ENCODE assay signal across 8 cellular contexts in the genomic region with DNA sequence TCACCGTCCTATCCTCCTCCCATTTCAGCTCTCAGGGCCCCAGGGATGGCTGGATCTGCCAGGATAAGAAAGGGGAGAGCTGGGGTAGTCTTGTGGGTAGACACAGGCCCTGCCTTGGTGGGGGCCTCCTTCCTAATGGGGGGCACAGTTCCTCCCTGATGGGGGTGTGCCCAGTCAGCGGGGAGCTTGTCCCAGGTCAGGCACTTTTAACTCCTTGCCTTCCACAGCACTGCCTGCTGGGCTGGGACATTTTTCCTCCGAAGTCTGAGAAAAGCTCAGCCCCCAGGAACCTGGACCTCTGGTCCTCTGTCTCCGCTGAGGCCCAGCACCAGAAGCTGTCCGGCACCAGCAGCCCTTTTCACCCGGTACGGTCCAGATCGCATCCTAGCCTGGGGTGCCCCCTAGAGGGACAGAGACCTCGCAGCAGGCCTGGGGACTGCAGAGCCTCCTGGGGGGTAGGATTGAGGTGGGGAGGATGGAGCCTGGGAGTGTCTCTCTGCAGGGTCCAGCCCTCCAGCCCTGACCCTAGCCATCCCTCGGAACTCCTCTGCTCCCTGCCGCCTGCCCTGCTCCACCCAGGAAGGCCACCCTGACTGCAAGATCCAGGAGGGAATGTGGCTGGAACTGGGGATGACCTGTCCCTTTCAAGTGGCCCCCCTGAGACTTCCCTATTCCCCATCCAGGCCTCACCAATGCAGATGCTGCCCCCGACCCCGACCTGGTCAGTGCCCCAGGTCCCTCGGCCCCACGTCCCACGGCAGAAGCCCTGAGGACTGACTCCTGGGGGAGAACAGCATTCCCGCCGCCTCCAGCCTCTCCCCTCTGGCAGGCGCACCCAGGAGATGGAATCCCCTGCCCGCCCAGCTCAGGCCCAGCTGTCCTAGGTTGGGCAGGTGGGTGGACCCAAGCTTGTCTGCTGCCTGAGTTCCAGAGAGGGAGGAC. TPM values are rescaled to one million over a fixed set of nuclear protein-coding genes. Genes with fewer than 3 reads are reported as not detected.
DNase-seq lines count a peak whose midpoint lies in the region; ATAC-seq and TF ChIP-seq lines count a peak whose summit lies in the region.

No MANE protein-coding gene starts in this region.

- no peaks in the 10 kb centered on the region for H3K9me3 Mint-ChIP-seq in effector memory CD8-positive, alpha-beta T cell

- no peaks in the 10 kb centered on the region for H3K27me3 Mint-ChIP-seq in effector memory CD8-positive, alpha-beta T cell

- H3K9me3 ChIP-seq in BE2C, result no peaks in the 10 kb centered on the region

- H3K4me3 Mint-ChIP-seq in effector memory CD8-positive, alpha-beta T cell, result no peak overlapping the region

- intact Hi-C loops in left cardiac atrium (cut with DNase I), result no loop called here

- H3K4me1 Mint-ChIP-seq in effector memory CD8-positive, alpha-beta T cell (ENCODE audit: low read depth in 2 of 2), result peaks cover 4 to 5% of the 10 kb centered on the region in 2 donors

- DNase-seq in BE2C (peak; percentile 40), HT1080 (ENCODE audit: low read depth) (peak; percentile 21), left cardiac atrium (peak; percentile 52), SIG-M5 (lab: John Stamatoyannopoulos, UW) (no peak)
- peak; percentile 36 for DNase-seq in activated T-cell treated with anti-CD3 and anti-CD28 coated beads, Interleukin-2, amount 50 U/mL, for 1 hour
- peak; percentile 51 to 53 for DNase-seq in stimulated activated CD4-positive, alpha-beta T cell treated with anti-CD3 and anti-CD28 coated beads, Interleukin-2, amount 100 ng/mL, for 48 hours
- DNase-seq in effector memory CD8-positive, alpha-beta T cell, result no peak

- no peak overlapping the region for H3K27ac Mint-ChIP-seq in effector memory CD8-positive, alpha-beta T cell

- no peaks in the 10 kb centered on the region for H3K4me1 ChIP-seq in BE2C

- no peak overlapping the region for H3K4me3 ChIP-seq in BE2C (ENCODE audit: low read depth, low read length)

- peak; percentile 53 for TF ChIP-seq CTCF in BE2C (IDR thresholded peaks at IDR 0.05; ENCODE audit: low read depth, low read length)

- H3K36me3 Mint-ChIP-seq in effector memory CD8-positive, alpha-beta T cell (ENCODE audit: insufficient read depth), result peaks cover 26% of the 10 kb centered on the region

- no peaks in the 10 kb centered on the region for H3K27me3 ChIP-seq in BE2C

- ATAC-seq in left cardiac atrium, result peak; percentile 73 to 80
- no peak for ATAC-seq in effector memory CD8-positive, alpha-beta T cell (replicated peaks)
- ATAC-seq in HG03175 (IDR thresholded peaks at IDR 0.05; ENCODE audit: unreplicated experiment), result no peak

- H3K36me3 ChIP-seq in BE2C, result no peaks in the 10 kb centered on the region

RNA-seq across cellular contexts. Expression of gene MIIP, which starts 12.0 kb away (rescaled TPM):
- 26.6 TPM for polyA plus RNA-seq in BE2C (2012; ENCODE audit: insufficient read depth, insufficient read length, low read depth)
- 30.4 and 34.2 TPM in 2 replicates for total RNA-seq in HT1080 (2014; rRNA removed; shearing (Covaris generic))
- polyA plus RNA-seq in HT1080 (2015; cell fraction: cytosol; rRNA removed), result 15.2 and 18.6 TPM in 2 replicates
- polyA plus RNA-seq in HT1080 (2015; cell fraction: nucleus; rRNA removed), result 41.5 and 48.7 TPM in 2 replicates
- total RNA-seq in left cardiac atrium, result 10 to 100 TPM; 18.3 to 20.3 TPM

RNA-seq across cellular contexts. Expression of gene TNFRSF8, which starts 31.8 kb away (rescaled TPM):
- polyA plus RNA-seq in BE2C (2012; ENCODE audit: insufficient read depth, insufficient read length, low read depth), result 0.85 TPM
- 6.1 and 7.7 TPM in 2 replicates for total RNA-seq in HT1080 (2014; rRNA removed; shearing (Covaris generic))
- 1.1 and 1.4 TPM in 2 replicates for polyA plus RNA-seq in HT1080 (2015; cell fraction: cytosol; rRNA removed)
- 2.3 and 2.6 TPM in 2 replicates for polyA plus RNA-seq in HT1080 (2015; cell fraction: nucleus; rRNA removed)
- total RNA-seq in left cardiac atrium, result 1 to 10 TPM; 2.2 to 3.3 TPM

RNA-seq across cellular contexts. Expression of gene MFN2, which starts 51.1 kb away (rescaled TPM):
- 51.6 TPM for polyA plus RNA-seq in BE2C (2012; ENCODE audit: insufficient read depth, insufficient read length, low read depth)
- total RNA-seq in HT1080 (2014; rRNA removed; shearing (Covaris generic)), result 76.2 and 78.2 TPM in 2 replicates
- polyA plus RNA-seq in HT1080 (2015; cell fraction: cytosol; rRNA removed), result 51.0 and 54.0 TPM in 2 replicates
- polyA plus RNA-seq in HT1080 (2015; cell fraction: nucleus; rRNA removed), result 78.9 and 79.9 TPM in 2 replicates
- total RNA-seq in left cardiac atrium, result 100 to 1,000 TPM; 442 to 451 TPM

Comparison
In these comparisons a context has a peak if more than half of its experiments do, and no peak if none do; other contexts are left out.
1. DNase-seq: peak in BE2C (single experiment), HT1080 (single experiment), activated T-cell treated with anti-CD3 and anti-CD28 coated beads, Interleukin-2, amount 50 U/mL, for 1 hour (single experiment), left cardiac atrium (single experiment) and stimulated activated CD4-positive, alpha-beta T cell treated with anti-CD3 and anti-CD28 coated beads, Interleukin-2, amount 100 ng/mL, for 48 hours (2 of 2); none in SIG-M5 (single experiment) and effector memory CD8-positive, alpha-beta T cell (0 of 3).
2. ATAC-seq: peak in left cardiac atrium (2 of 2); none in effector memory CD8-positive, alpha-beta T cell (single experiment) and HG03175 (single experiment).